Comparison of ENCODE assay signal across 1 cellular context in genomic region chr17:7560172-7561027, GRCh38.
TF ChIP-seq lines count a peak whose summit lies in the region.

No MANE protein-coding gene starts in this region.

TF ChIP-seq in IMR-90, 13 proteins besides CTCF, POLR2A, EP300 and RAD21:
- no peak for TF ChIP-seq RFX5 (IDR thresholded peaks at IDR 0.05; ENCODE audit: low read depth, low read length)
- TF ChIP-seq RCOR1 (IDR thresholded peaks at IDR 0.05; ENCODE audit: insufficient replicate concordance, low read length) = no peak
- TF ChIP-seq MAZ (IDR thresholded peaks at IDR 0.05; ENCODE audit: borderline replicate concordance, low read depth, low read length) = no peak
- TF ChIP-seq BHLHE40 (IDR thresholded peaks at IDR 0.05; ENCODE audit: low read depth, low read length) = no peak
- TF ChIP-seq MXI1 (IDR thresholded peaks at IDR 0.05; ENCODE audit: borderline replicate concordance, low read depth, low read length) = no peak
- TF ChIP-seq ELK1 (IDR thresholded peaks at IDR 0.05; ENCODE audit: borderline replicate concordance, low read depth, low read length) = no peak
- TF ChIP-seq CHD1 (IDR thresholded peaks at IDR 0.05; ENCODE audit: low read depth, low read length) = no peak
- TF ChIP-seq MAFK (IDR thresholded peaks at IDR 0.05; ENCODE audit: low read depth, low read length) = no peak
- no peak for TF ChIP-seq FOS (IDR thresholded peaks at IDR 0.05; ENCODE audit: low read depth, low read length)
- TF ChIP-seq NFE2L2 (IDR thresholded peaks at IDR 0.05; ENCODE audit: low read depth, low read length) = no peak
- no peak for TF ChIP-seq SMC3 (IDR thresholded peaks at IDR 0.05; ENCODE audit: low read depth, low read length)
- TF ChIP-seq USF2 (IDR thresholded peaks at IDR 0.05; ENCODE audit: low read depth, low read length) = no peak
- TF ChIP-seq CEBPB (IDR thresholded peaks at IDR 0.05; ENCODE audit: low read depth, low read length) = no peak
